ENCODE assay signal across 8 cellular contexts in genomic region chr1:197902131-197902453, GRCh38. TPM values are rescaled to one million over a fixed set of nuclear protein-coding genes. Genes with fewer than 3 reads are reported as not detected.
A peak's percentile ranks its signal among the peaks of the same experiment; 100 is the strongest.
DNase-seq lines count a peak whose midpoint lies in the region; ATAC-seq and TF ChIP-seq lines count a peak whose summit lies in the region.

No MANE protein-coding gene starts in this region.

- POLR2A ChIA-PET in activated CD8-positive, alpha-beta T cell treated with anti-CD3 and anti-CD28 coated beads for 36 hours (lab: Charles Lee): interaction anchor here (0.7 to 2.1 kb wide), 6 partner anchors 9 to 126 kb away, joined by 3 to 11 read pairs (median 4); partner anchors contain the start of gene DENND1B

- H3K4me3 Mint-ChIP-seq in T-helper 2 cell treated with Interferon-gamma antibody and Interleukin-4, amounts not matched to agents 5 μg/mL and 100 μg/mL, for 36 hours: peak overlapping the region; percentile 78
- H3K4me3 Mint-ChIP-seq in activated CD8-positive, alpha-beta T cell treated with anti-CD3 and anti-CD28 coated beads for 36 hours: peak overlapping the region; percentile 71

- CTCF ChIA-PET in activated CD8-positive, alpha-beta T cell treated with anti-CD3 and anti-CD28 coated beads for 36 hours (lab: Charles Lee): interaction anchor here (0.9 to 2.7 kb wide), 5 partner anchors 22 to 382 kb away, joined by 3 to 16 read pairs (median 4); no protein-coding TSS in a partner anchor

- WGBS in suprapubic skin: 26% methylated on average over 6 of the region's 6 CpGs

- H3K27me3 Mint-ChIP-seq in T-helper 2 cell treated with Interferon-gamma antibody and Interleukin-4, amounts not matched to agents 5 μg/mL and 100 μg/mL, for 36 hours (ENCODE audit: low read depth): peaks cover 59% of the 10 kb centered on the region
- H3K27me3 Mint-ChIP-seq in activated CD8-positive, alpha-beta T cell treated with anti-CD3 and anti-CD28 coated beads for 36 hours: peaks cover 50% of the 10 kb centered on the region

- H3K4me1 ChIP-seq in suprapubic skin: peaks cover 15% of the 10 kb centered on the region

- H3K36me3 Mint-ChIP-seq in T-helper 2 cell treated with Interferon-gamma antibody and Interleukin-4, amounts not matched to agents 5 μg/mL and 100 μg/mL, for 36 hours (ENCODE audit: low read depth): no peaks in the 10 kb centered on the region
- no peaks in the 10 kb centered on the region for H3K36me3 Mint-ChIP-seq in activated CD8-positive, alpha-beta T cell treated with anti-CD3 and anti-CD28 coated beads for 36 hours (ENCODE audit: low read depth)

- peak overlapping the region; percentile 65 for H3K4me3 ChIP-seq in suprapubic skin

- in situ Hi-C loops in GM13976 (cut with MboI; ENCODE audit: low sequenced_read_pairs, unreplicated experiment): no loop called here

- peak overlapping the region; percentile 77 for H3K27ac ChIP-seq in suprapubic skin

- peaks cover 39% of the 10 kb centered on the region for H3K27me3 ChIP-seq in suprapubic skin

- intact Hi-C loops in activated CD8-positive, alpha-beta T cell treated with anti-CD3 and anti-CD28 coated beads for 36 hours (cut with micrococcal nuclease): no loop called here

- TF ChIP-seq EP300 in suprapubic skin (IDR thresholded peaks at IDR 0.05): no peak

- no peak for TF ChIP-seq CTCF in activated CD8-positive, alpha-beta T cell treated with anti-CD3 and anti-CD28 coated beads for 36 hours (IDR thresholded peaks at IDR 0.05)
- TF ChIP-seq CTCF in suprapubic skin (IDR thresholded peaks at IDR 0.05): no peak
- TF ChIP-seq CTCF in GM13976 (IDR thresholded peaks at IDR 0.05; ENCODE audit: borderline replicate concordance, control extremely low read depth, extremely low read depth, insufficient read depth, missing control alignments): no peak

- no peaks in the 10 kb centered on the region for H3K9me3 Mint-ChIP-seq in T-helper 2 cell treated with Interferon-gamma antibody and Interleukin-4, amounts not matched to agents 5 μg/mL and 100 μg/mL, for 36 hours
- H3K9me3 Mint-ChIP-seq in activated CD8-positive, alpha-beta T cell treated with anti-CD3 and anti-CD28 coated beads for 36 hours: no peaks in the 10 kb centered on the region

- peak overlapping the region; percentile 68 for H3K27ac Mint-ChIP-seq in T-helper 2 cell treated with Interferon-gamma antibody and Interleukin-4, amounts not matched to agents 5 μg/mL and 100 μg/mL, for 36 hours
- peak overlapping the region; percentile 88 for H3K27ac Mint-ChIP-seq in activated CD8-positive, alpha-beta T cell treated with anti-CD3 and anti-CD28 coated beads for 36 hours

- no peaks in the 10 kb centered on the region for H3K9me3 ChIP-seq in suprapubic skin

- no peak for DNase-seq in T-helper 2 cell treated with Interferon-gamma antibody and Interleukin-4, amounts not matched to agents 5 μg/mL and 100 μg/mL, for 36 hours (ENCODE audit: low spot score)
- DNase-seq in T-helper 2 cell (no peak), inferior parietal cortex (ENCODE audit: extremely low spot score) (peak; percentile 56), suprapubic skin (ENCODE audit: low spot score in 2 of 2) (no peak), SK-N-DZ (ENCODE audit: low spot score) (no peak), GM13976 (ENCODE audit: low spot score) (no peak)
- DNase-seq in activated CD8-positive, alpha-beta T cell treated with anti-CD3 and anti-CD28 coated beads for 36 hours: no peak

- ATAC-seq in activated CD8-positive, alpha-beta T cell treated with anti-CD3 and anti-CD28 coated beads for 36 hours: no peak
- no peak for ATAC-seq in activated CD4-positive, CD25-positive, alpha-beta regulatory T cell treated with anti-CD3 and anti-CD28 coated beads, Interleukin-2, amount 50 U/mL, for 24 hours

- peaks cover 14% of the 10 kb centered on the region for H3K4me1 Mint-ChIP-seq in T-helper 2 cell treated with Interferon-gamma antibody and Interleukin-4, amounts not matched to agents 5 μg/mL and 100 μg/mL, for 36 hours (ENCODE audit: low read depth)
- peaks cover 15% of the 10 kb centered on the region for H3K4me1 Mint-ChIP-seq in activated CD8-positive, alpha-beta T cell treated with anti-CD3 and anti-CD28 coated beads for 36 hours (ENCODE audit: low read depth)

- H3K36me3 ChIP-seq in suprapubic skin: no peaks in the 10 kb centered on the region

- no peak for TF ChIP-seq POLR2A in suprapubic skin (IDR thresholded peaks at IDR 0.05)

RNA-seq across cellular contexts. Expression of gene C1orf53, which starts 0.3 kb away (rescaled TPM):
- total RNA-seq in activated CD8-positive, alpha-beta T cell treated with anti-CD3 and anti-CD28 coated beads for 36 hours: 1 to 10 TPM in 1 of 2 experiments, under 1 TPM in 1; 0.96 to 1.2 TPM
- total RNA-seq in suprapubic skin: 10 to 100 TPM in 2 of 4 donors, 1 to 10 TPM in 1, not detected in 1; 1.3 to 11.8 (median 10.3) TPM
- 1.7 and 3.3 TPM in 2 replicates for polyA plus RNA-seq in SK-N-DZ (2014; cell fraction: cytosol; rRNA removed)
- polyA plus RNA-seq in SK-N-DZ (2014; cell fraction: nucleus; rRNA removed): 2.7 TPM in 1 of 2 replicates, not detected in the other

RNA-seq across cellular contexts. Expression of gene LHX9, which starts 15.1 kb away (rescaled TPM):
- total RNA-seq in activated CD8-positive, alpha-beta T cell treated with anti-CD3 and anti-CD28 coated beads for 36 hours: not detected
- total RNA-seq in suprapubic skin: not detected
- polyA plus RNA-seq in SK-N-DZ (2014; cell fraction: cytosol; rRNA removed): 0.13 and 0.46 TPM in 2 replicates
- 0.27 TPM in 2 replicates for polyA plus RNA-seq in SK-N-DZ (2014; cell fraction: nucleus; rRNA removed)
